22 cellular contexts compared by ENCODE assay signal in genomic region chr10:132960651-132961419, GRCh38. TPM values are rescaled to one million over a fixed set of nuclear protein-coding genes. Genes with fewer than 3 reads are reported as not detected.
DNase-seq lines count a peak whose midpoint lies in the region; ATAC-seq and TF ChIP-seq lines count a peak whose summit lies in the region.
"Had no signal": no experiment of that assay in that cellular context is flagged by ENCODE, and none has a peak within 500 bp of the region (broad histone marks: within the 10 kb centered on the region; RNA-seq: fewer than 3 reads in every experiment).

No MANE protein-coding gene starts in this region.

- H3K79me1 ChIP-seq in neuronal stem cell (ENCODE audit: low read depth, low read length) = no peaks in the 10 kb centered on the region

- no peak overlapping the region for H4K91ac ChIP-seq in neuronal stem cell (ENCODE audit: low read depth, low read length, poor library complexity)

- no peak for DNase-seq in T-helper 2 cell treated with Interferon-gamma antibody and Interleukin-4, amounts not matched to agents 5 μg/mL and 100 μg/mL, for 36 hours (ENCODE audit: low spot score)
- DNase-seq in T-helper 2 cell = no peak
- no peak for DNase-seq in CD4-positive, alpha-beta T cell
- peak in 7 of 10 donors; percentile 53 to 73 (median 58) for DNase-seq in dorsolateral prefrontal cortex
- DNase-seq in neuronal stem cell (ENCODE audit: low spot score) = no peak
- no peak for DNase-seq in NCI-H2081 (lab: John Stamatoyannopoulos, UW)
- DNase-seq in NCI-H774 (lab: John Stamatoyannopoulos, UW) = no peak
- DNase-seq in ACHN = no peak
- DNase-seq: 8988T; activated B cell treated with CpG ODN at 0.5 μM for 24 hours; effector CD4-positive, alpha-beta T cell; HCEC 1CT; mucosa of descending colon; NCI-H1417 treated with DMSO at 0.1 percent for 48 hours; NCI-H2171; NCI-H526 treated with DMSO at 0.1 percent for 48 hours; SHP77 treated with DMSO at 0.1 percent for 48 hours; stimulated activated naive CD4-positive, alpha-beta T cell; transverse colon had no signal

- H3K4me2 ChIP-seq in neuronal stem cell (ENCODE audit: insufficient read depth, low read length, poor library complexity, severe bottlenecking) = no peak overlapping the region

- H3K4me1 ChIP-seq in neuronal stem cell (ENCODE audit: control insufficient read depth in 2 of 2, insufficient read depth in 1 of 2, low read depth in 1 of 2, low read length in 2 of 2) = peaks cover 5 to 8% of the 10 kb centered on the region in 2 donors

- CTCF ChIA-PET in CD4-positive, alpha-beta T cell (lab: Charles Lee) = no interaction called here

- H3K27ac Mint-ChIP-seq in T-helper 2 cell treated with Interferon-gamma antibody and Interleukin-4, amounts not matched to agents 5 μg/mL and 100 μg/mL, for 36 hours = no peak overlapping the region
- H3K27ac Mint-ChIP-seq in CD4-positive, alpha-beta T cell = no peak overlapping the region
- H3K27ac Mint-ChIP-seq: activated B cell treated with CpG ODN at 0.5 μM for 24 hours had no signal

- no peaks in the 10 kb centered on the region for H3K9me3 Mint-ChIP-seq in T-helper 2 cell treated with Interferon-gamma antibody and Interleukin-4, amounts not matched to agents 5 μg/mL and 100 μg/mL, for 36 hours
- no peaks in the 10 kb centered on the region for H3K9me3 Mint-ChIP-seq in CD4-positive, alpha-beta T cell
- H3K9me3 Mint-ChIP-seq: activated B cell treated with CpG ODN at 0.5 μM for 24 hours had no signal

- no CpG with 5 or more reads among the region's 42 CpGs for WGBS in neuronal stem cell (ENCODE audit: extremely low coverage in 2 of 2, insufficient read length in 2 of 2, insufficient replicate concordance in 1 of 2), 2 donors

- no peaks in the 10 kb centered on the region for H3K36me3 ChIP-seq in neuronal stem cell (replicated peaks in 1 of 2; ENCODE audit: control insufficient read depth in 2 of 2, insufficient read depth in 2 of 2, low read length in 2 of 2)
- H3K36me3 ChIP-seq: BLaER1, esophagus muscularis mucosa, transverse colon had no signal

- H3K27me3 Mint-ChIP-seq in T-helper 2 cell treated with Interferon-gamma antibody and Interleukin-4, amounts not matched to agents 5 μg/mL and 100 μg/mL, for 36 hours (ENCODE audit: low read depth) = peaks cover 17% of the 10 kb centered on the region
- H3K27me3 Mint-ChIP-seq in CD4-positive, alpha-beta T cell = peaks cover 5% of the 10 kb centered on the region

- no peak overlapping the region for H2BK120ac ChIP-seq in neuronal stem cell (ENCODE audit: low read depth, low read length)

- POLR2A ChIA-PET in CD4-positive, alpha-beta T cell (lab: Charles Lee) = no interaction called here

- H2BK15ac ChIP-seq in neuronal stem cell (ENCODE audit: low read length) = peak overlapping the region; percentile 58

- no peaks in the 10 kb centered on the region for H3K27me3 ChIP-seq in CD4-positive, alpha-beta T cell (ENCODE audit: control insufficient read depth, insufficient read depth, low read length)
- peaks cover 0 to 5% (median 0%) of the 10 kb centered on the region in 45 donors for H3K27me3 ChIP-seq in dorsolateral prefrontal cortex
- peaks cover 0 to 44% (median 4%) of the 10 kb centered on the region in 3 experiments for H3K27me3 ChIP-seq in neuronal stem cell (ENCODE audit: control insufficient read depth in 3 of 3, insufficient read depth in 3 of 3, low read depth in 1 of 3, low read length in 3 of 3)
- H3K27me3 ChIP-seq: transverse colon had no signal

- H3K36me3 Mint-ChIP-seq in T-helper 2 cell treated with Interferon-gamma antibody and Interleukin-4, amounts not matched to agents 5 μg/mL and 100 μg/mL, for 36 hours (ENCODE audit: low read depth) = no peaks in the 10 kb centered on the region
- H3K36me3 Mint-ChIP-seq in CD4-positive, alpha-beta T cell (ENCODE audit: low read depth) = no peaks in the 10 kb centered on the region

- peak overlapping the region; percentile 99 for H2AK5ac ChIP-seq in neuronal stem cell (ENCODE audit: low read depth, low read length)

- H2AFZ ChIP-seq in neuronal stem cell (ENCODE audit: low read length) = no peak overlapping the region

- H3K4me3 Mint-ChIP-seq in T-helper 2 cell treated with Interferon-gamma antibody and Interleukin-4, amounts not matched to agents 5 μg/mL and 100 μg/mL, for 36 hours = peak overlapping the region; percentile 49
- H3K4me3 Mint-ChIP-seq in CD4-positive, alpha-beta T cell = peak overlapping the region; percentile 65

- in situ Hi-C loops in ACHN (cut with HindIII; ENCODE audit: low pct_ligation_motif_present, low pct_unique_long_range_greater_than_20kb, low sequenced_read_pairs) = no loop called here

- peak overlapping the region in 16 of 59 donors; percentile 0 to 71 (median 64) for H3K4me3 ChIP-seq in dorsolateral prefrontal cortex
- no peak overlapping the region for H3K4me3 ChIP-seq in neuronal stem cell (ENCODE audit: low read length in 2 of 2)
- H3K4me3 ChIP-seq: BLaER1, mucosa of descending colon had no signal

- H3K4me1 Mint-ChIP-seq in T-helper 2 cell treated with Interferon-gamma antibody and Interleukin-4, amounts not matched to agents 5 μg/mL and 100 μg/mL, for 36 hours (ENCODE audit: low read depth) = peaks cover 11% of the 10 kb centered on the region
- H3K4me1 Mint-ChIP-seq in CD4-positive, alpha-beta T cell (ENCODE audit: low read depth) = peaks cover 6% of the 10 kb centered on the region

- intact Hi-C loops in CD4-positive, alpha-beta T cell (cut with DNase I, micrococcal nuclease) = no loop called here
- intact Hi-C loops in dorsolateral prefrontal cortex (cut with DNase I) = no loop called here

- no peaks in the 10 kb centered on the region for H3K9me3 ChIP-seq in CD4-positive, alpha-beta T cell (ENCODE audit: control insufficient read depth, low read length)
- H3K9me3 ChIP-seq in neuronal stem cell (replicated peaks in 1 of 2; ENCODE audit: control insufficient read depth in 2 of 2, insufficient read depth in 1 of 2, low read depth in 1 of 2, low read length in 2 of 2) = no peaks in the 10 kb centered on the region
- H3K9me3 ChIP-seq: BLaER1, esophagus muscularis mucosa, mucosa of descending colon, transverse colon had no signal

- peak overlapping the region; percentile 85 for H3K18ac ChIP-seq in neuronal stem cell (ENCODE audit: low read length)

- H3K14ac ChIP-seq in neuronal stem cell (ENCODE audit: low read length) = peak overlapping the region; percentile 63

- no peak for ATAC-seq in CD4-positive, alpha-beta T cell (ENCODE audit: poor library complexity)

- H4K8ac ChIP-seq in neuronal stem cell (ENCODE audit: low read depth, low read length) = no peak overlapping the region

- no peak overlapping the region for H3K9ac ChIP-seq in neuronal stem cell (ENCODE audit: low read depth, low read length, poor library complexity)
- H3K9ac ChIP-seq: BLaER1 had no signal

- peak overlapping the region; percentile 88 for H2BK12ac ChIP-seq in neuronal stem cell (ENCODE audit: low read length)

- no peak for TF ChIP-seq CTCF in CD4-positive, alpha-beta T cell (IDR thresholded peaks at IDR 0.05)
- no peak for TF ChIP-seq CTCF in dorsolateral prefrontal cortex (IDR thresholded peaks at IDR 0.05 in 54 of 56, conservative IDR thresholded peaks at IDR 0.05 in 2 of 56; ENCODE audit: low read depth in 1 of 56, partially characterized antibody in 56 of 56)

- no peak overlapping the region for H3K23ac ChIP-seq in neuronal stem cell (ENCODE audit: low read depth, low read length, poor library complexity)

- peak overlapping the region; percentile 80 for H3K4ac ChIP-seq in neuronal stem cell (ENCODE audit: low read length)

- H3K27ac ChIP-seq in CD4-positive, alpha-beta T cell (ENCODE audit: low read depth, low read length) = no peak overlapping the region
- H3K27ac ChIP-seq in dorsolateral prefrontal cortex = peak overlapping the region in 14 of 59 donors; percentile 16 to 64 (median 41)
- no peak overlapping the region for H3K27ac ChIP-seq in neuronal stem cell (replicated peaks; ENCODE audit: low read length)
- H3K27ac ChIP-seq: BLaER1, esophagus muscularis mucosa, transverse colon had no signal

- H2BK5ac ChIP-seq in neuronal stem cell (ENCODE audit: low read length) = peak overlapping the region; percentile 22

RNA-seq across cellular contexts. Expression of gene CFAP46, which starts 18.5 kb away (rescaled TPM):
- not detected for total RNA-seq in CD4-positive, alpha-beta T cell
- 10 to 100 TPM in 114 of 120 experiments, 1 to 10 TPM in 6; 7.4 to 31.9 (median 17.0) TPM for total RNA-seq in dorsolateral prefrontal cortex
- polyA plus RNA-seq in neuronal stem cell (2013, experiment 1 of 2) = 1.5 TPM
- polyA plus RNA-seq in neuronal stem cell (2013, experiment 2 of 2) = 1.4 TPM
- total RNA-seq: OCI-LY7, transverse colon had no signal

Comparison
In these comparisons a context has a peak if more than half of its experiments do, and no peak if none do; other contexts are left out.
1. DNase-seq: peak in dorsolateral prefrontal cortex (7 of 10); none in T-helper 2 cell treated with Interferon-gamma antibody and Interleukin-4, amounts not matched to agents 5 μg/mL and 100 μg/mL, for 36 hours (single experiment), T-helper 2 cell (0 of 5), CD4-positive, alpha-beta T cell (0 of 10), neuronal stem cell (single experiment), NCI-H2081 (0 of 2), NCI-H774 (single experiment) and ACHN (single experiment).
2. RNA of gene CFAP46, which starts 18.5 kb away (total RNA-seq): 7.4 to 31.9 TPM in dorsolateral prefrontal cortex; not detected in CD4-positive, alpha-beta T cell; every median in the first group is over 4 times any median in the second.